In genomic region chr4:125985856-125986255, GRCh38 we compare ENCODE assay signal across 1 cellular context.
TF ChIP-seq lines count a peak whose summit lies in the region.

No MANE protein-coding gene starts in this region.

TF ChIP-seq in H1, 55 proteins besides CTCF, POLR2A, EP300 and RAD21 (continued from another document):
- TF ChIP-seq USF2 (IDR thresholded peaks at IDR 0.05; ENCODE audit: low read length) (no peak), SP1 (IDR thresholded peaks at IDR 0.05; ENCODE audit: low read depth, low read length) (peak; percentile 58; the same call in 1 of the 2 replicates), ATF3 (IDR thresholded peaks at IDR 0.05; ENCODE audit: insufficient read depth, low read depth, low read length) (no peak), SAP30 (IDR thresholded peaks at IDR 0.05; ENCODE audit: insufficient read depth, insufficient replicate concordance, low read length) (no peak), YY1 (IDR thresholded peaks at IDR 0.05; ENCODE audit: low read depth, low read length) (peak; percentile 88), NRF1 (IDR thresholded peaks at IDR 0.05; ENCODE audit: low read depth, low read length) (no peak), EGR1 (IDR thresholded peaks at IDR 0.05; ENCODE audit: borderline replicate concordance, low read depth, low read length) (0 out of 2 replicates have a peak, but pooled peaks have one; percentile 22), RXRA (IDR thresholded peaks at IDR 0.05; ENCODE audit: insufficient read depth, low read depth, low read length) (peak; percentile 83; the same call in 1 of the 2 replicates), TEAD4 (IDR thresholded peaks at IDR 0.05; ENCODE audit: low read depth, low read length) (0 out of 2 replicates have a peak, but pooled peaks have one; percentile 40), POU5F1 (IDR thresholded peaks at IDR 0.05; ENCODE audit: low read depth, low read length) (0 out of 2 replicates have a peak, but pooled peaks have one; percentile 14), SIRT6 (IDR thresholded peaks at IDR 0.05; ENCODE audit: low read length) (no peak), NANOG (IDR thresholded peaks at IDR 0.05; ENCODE audit: insufficient read depth, low read depth, low read length, poor library complexity, severe bottlenecking) (peak; percentile 64)
